9 cellular contexts compared by ENCODE assay signal in the genomic region with DNA sequence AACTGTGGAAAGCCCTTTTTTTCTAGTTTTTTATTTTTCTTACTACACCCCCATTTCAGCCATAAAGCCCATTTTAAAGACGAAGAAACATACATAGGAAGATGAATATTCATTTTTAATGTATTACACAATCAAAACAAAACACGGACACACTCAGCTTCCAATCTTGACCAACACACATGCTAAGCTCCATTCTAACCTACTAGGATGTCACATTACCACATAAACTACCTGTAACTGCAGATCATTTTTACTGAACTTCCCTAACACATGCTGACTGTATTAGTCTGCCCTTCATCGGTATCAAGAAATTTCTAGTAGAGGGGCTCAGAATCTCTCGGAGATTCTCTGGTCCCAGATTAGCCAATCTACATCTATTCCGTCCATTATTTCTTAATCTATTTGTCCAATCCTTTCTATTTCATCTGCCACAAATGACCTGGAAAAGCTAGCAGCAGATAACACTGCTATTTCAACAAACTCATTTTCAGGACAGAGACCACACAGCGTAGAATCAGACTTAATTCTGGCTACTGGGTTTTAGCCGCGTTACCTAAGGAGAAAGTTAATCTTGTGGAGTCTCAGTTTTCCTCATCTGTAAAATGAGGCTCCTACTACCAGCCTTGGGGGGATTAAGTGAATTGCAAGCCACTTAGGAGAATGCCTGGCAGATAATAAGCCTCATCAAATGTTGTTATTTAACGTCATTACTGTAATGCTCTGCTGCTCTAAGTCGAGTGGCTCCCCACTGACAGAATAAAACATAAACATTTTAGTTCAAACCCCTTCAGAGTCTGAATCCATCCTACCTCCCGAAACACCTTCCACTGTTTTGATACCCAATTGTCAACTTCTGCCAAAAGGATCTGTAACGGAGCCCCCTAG. TPM values are rescaled to one million over a fixed set of nuclear protein-coding genes. Genes with fewer than 3 reads are reported as not detected.
DNase-seq lines count a peak whose midpoint lies in the region; ATAC-seq and TF ChIP-seq lines count a peak whose summit lies in the region.
"Had no signal": no experiment of that assay in that cellular context is flagged by ENCODE, and none has a peak within 500 bp of the region (broad histone marks: within the 10 kb centered on the region; RNA-seq: fewer than 3 reads in every experiment).

No MANE protein-coding gene starts in this region.

- H3K9me3 ChIP-seq in ascending aorta (no peaks in the 10 kb centered on the region), left lung (no peaks in the 10 kb centered on the region), upper lobe of left lung (no peaks in the 10 kb centered on the region)

- peak overlapping the region; percentile 97 for H3K27ac Mint-ChIP-seq in T-helper 1 cell treated with Interleukin-12 subunit alpha and Interleukin-12 subunit beta and Interleukin-4 antibody, amounts not matched to agents 30 μg/mL and 1 μg/mL, for 36 hours
- H3K27ac Mint-ChIP-seq in activated naive CD8-positive, alpha-beta T cell treated with anti-CD3 and anti-CD28 coated beads, Interleukin-2, amount 50 U/mL, for 24 hours, result no peak overlapping the region
- no peak overlapping the region for H3K27ac Mint-ChIP-seq in T-helper 2 cell treated with Interferon-gamma antibody and Interleukin-4, amounts not matched to agents 5 μg/mL and 100 μg/mL, for 36 hours

- DNase-seq in T-helper 1 cell (no peak), ascending aorta (ENCODE audit: low spot score in 2 of 2) (no peak), left lung (no peak), upper lobe of left lung (no peak)
- no peak for DNase-seq in activated naive CD8-positive, alpha-beta T cell treated with anti-CD3 and anti-CD28 coated beads, Interleukin-2, amount 50 U/mL, for 24 hours
- DNase-seq in T-helper 2 cell treated with Interferon-gamma antibody and Interleukin-4, amounts not matched to agents 5 μg/mL and 100 μg/mL, for 36 hours (ENCODE audit: low spot score), result no peak
- DNase-seq: DMS153 had no signal

- H3K4me1 Mint-ChIP-seq in T-helper 1 cell treated with Interleukin-12 subunit alpha and Interleukin-12 subunit beta and Interleukin-4 antibody, amounts not matched to agents 30 μg/mL and 1 μg/mL, for 36 hours (ENCODE audit: low read depth), result peaks cover 36% of the 10 kb centered on the region
- H3K4me1 Mint-ChIP-seq in activated naive CD8-positive, alpha-beta T cell treated with anti-CD3 and anti-CD28 coated beads, Interleukin-2, amount 50 U/mL, for 24 hours, result peaks cover 64% of the 10 kb centered on the region
- peaks cover 34% of the 10 kb centered on the region for H3K4me1 Mint-ChIP-seq in T-helper 2 cell treated with Interferon-gamma antibody and Interleukin-4, amounts not matched to agents 5 μg/mL and 100 μg/mL, for 36 hours (ENCODE audit: low read depth)

- H3K27me3 ChIP-seq in ascending aorta, result no peaks in the 10 kb centered on the region
- no peaks in the 10 kb centered on the region for H3K27me3 ChIP-seq in left lung
- no peaks in the 10 kb centered on the region for H3K27me3 ChIP-seq in upper lobe of left lung

- ATAC-seq in left lung (no peak), upper lobe of left lung (ENCODE audit: low FRiP score in 2 of 2) (no peak), GM19455 (IDR thresholded peaks at IDR 0.05; ENCODE audit: unreplicated experiment) (no peak)
- ATAC-seq in activated naive CD8-positive, alpha-beta T cell treated with anti-CD3 and anti-CD28 coated beads, Interleukin-2, amount 50 U/mL, for 24 hours, result no peak

- TF ChIP-seq EP300 in upper lobe of left lung (IDR thresholded peaks at IDR 0.05), result no peak

- H3K27me3 Mint-ChIP-seq in T-helper 1 cell treated with Interleukin-12 subunit alpha and Interleukin-12 subunit beta and Interleukin-4 antibody, amounts not matched to agents 30 μg/mL and 1 μg/mL, for 36 hours (ENCODE audit: low read depth), result peaks cover 4% of the 10 kb centered on the region
- peaks cover 6% of the 10 kb centered on the region for H3K27me3 Mint-ChIP-seq in activated naive CD8-positive, alpha-beta T cell treated with anti-CD3 and anti-CD28 coated beads, Interleukin-2, amount 50 U/mL, for 24 hours
- H3K27me3 Mint-ChIP-seq in T-helper 2 cell treated with Interferon-gamma antibody and Interleukin-4, amounts not matched to agents 5 μg/mL and 100 μg/mL, for 36 hours (ENCODE audit: low read depth), result no peaks in the 10 kb centered on the region

- H3K27ac ChIP-seq in ascending aorta (peak overlapping the region; percentile 99 to 100), left lung (peak overlapping the region; percentile 99 to 100), upper lobe of left lung (peak overlapping the region; percentile 97 to 100 (median 100))

- intact Hi-C loops in ascending aorta (cut with DNase I) (loop anchor here (2.0 to 10.0 kb wide), 2 partner anchors 21 to 639 kb away; partner anchors contain the start of gene SHROOM3), left lung (cut with DNase I) (no loop called here)

- H3K4me3 Mint-ChIP-seq in T-helper 1 cell treated with Interleukin-12 subunit alpha and Interleukin-12 subunit beta and Interleukin-4 antibody, amounts not matched to agents 30 μg/mL and 1 μg/mL, for 36 hours, result no peak overlapping the region
- no peak overlapping the region for H3K4me3 Mint-ChIP-seq in activated naive CD8-positive, alpha-beta T cell treated with anti-CD3 and anti-CD28 coated beads, Interleukin-2, amount 50 U/mL, for 24 hours
- H3K4me3 Mint-ChIP-seq in T-helper 2 cell treated with Interferon-gamma antibody and Interleukin-4, amounts not matched to agents 5 μg/mL and 100 μg/mL, for 36 hours, result no peak overlapping the region

- no peak for TF ChIP-seq POLR2A in upper lobe of left lung (IDR thresholded peaks at IDR 0.05)

- TF ChIP-seq CTCF in ascending aorta (IDR thresholded peaks at IDR 0.05), result no peak
- no peak for TF ChIP-seq CTCF in left lung (IDR thresholded peaks at IDR 0.05)
- TF ChIP-seq CTCF in upper lobe of left lung (IDR thresholded peaks at IDR 0.05), result no peak

- H3K36me3 Mint-ChIP-seq in T-helper 1 cell treated with Interleukin-12 subunit alpha and Interleukin-12 subunit beta and Interleukin-4 antibody, amounts not matched to agents 30 μg/mL and 1 μg/mL, for 36 hours (ENCODE audit: low read depth), result peaks cover 18% of the 10 kb centered on the region
- peaks cover 34% of the 10 kb centered on the region for H3K36me3 Mint-ChIP-seq in activated naive CD8-positive, alpha-beta T cell treated with anti-CD3 and anti-CD28 coated beads, Interleukin-2, amount 50 U/mL, for 24 hours (ENCODE audit: low read depth)
- peaks cover 17% of the 10 kb centered on the region for H3K36me3 Mint-ChIP-seq in T-helper 2 cell treated with Interferon-gamma antibody and Interleukin-4, amounts not matched to agents 5 μg/mL and 100 μg/mL, for 36 hours (ENCODE audit: low read depth)

- H3K4me1 ChIP-seq in ascending aorta (peaks cover 4 to 7% of the 10 kb centered on the region in 2 donors), left lung (peaks cover 13 to 68% of the 10 kb centered on the region in 2 donors), upper lobe of left lung (peaks cover 18 to 47% (median 34%) of the 10 kb centered on the region in 4 donors)

- no peaks in the 10 kb centered on the region for H3K9me3 Mint-ChIP-seq in T-helper 1 cell treated with Interleukin-12 subunit alpha and Interleukin-12 subunit beta and Interleukin-4 antibody, amounts not matched to agents 30 μg/mL and 1 μg/mL, for 36 hours
- H3K9me3 Mint-ChIP-seq in activated naive CD8-positive, alpha-beta T cell treated with anti-CD3 and anti-CD28 coated beads, Interleukin-2, amount 50 U/mL, for 24 hours, result no peaks in the 10 kb centered on the region
- H3K9me3 Mint-ChIP-seq in T-helper 2 cell treated with Interferon-gamma antibody and Interleukin-4, amounts not matched to agents 5 μg/mL and 100 μg/mL, for 36 hours, result no peaks in the 10 kb centered on the region

- H3K4me3 ChIP-seq in ascending aorta, result peak overlapping the region; percentile 88 to 97
- H3K4me3 ChIP-seq in left lung, result peak overlapping the region; percentile 72 to 78
- peak overlapping the region; percentile 64 to 92 (median 73) for H3K4me3 ChIP-seq in upper lobe of left lung

- WGBS in upper lobe of left lung, 2 donors, result 7 to 8% methylated on average over 12 of the region's 12 CpGs

- H3K36me3 ChIP-seq in ascending aorta, result no peaks in the 10 kb centered on the region
- H3K36me3 ChIP-seq in left lung, result no peaks in the 10 kb centered on the region
- no peaks in the 10 kb centered on the region for H3K36me3 ChIP-seq in upper lobe of left lung

RNA-seq across cellular contexts. Expression of gene CCNI, which starts 1.6 kb away (rescaled TPM):
- total RNA-seq in ascending aorta (140 TPM), left lung (100 to 1,000 TPM; 257 to 265 TPM), upper lobe of left lung (100 to 1,000 TPM; 132 to 305 (median 216) TPM)
